Comparison of ENCODE assay signal across 9 cellular contexts in genomic region chr3:172156309-172156998, GRCh38.
DNase-seq lines count a peak whose midpoint lies in the region; ATAC-seq lines count a peak whose summit lies in the region.
"Had no signal": no experiment of that assay in that cellular context is flagged by ENCODE, and none has a peak within 500 bp of the region (broad histone marks: within the 10 kb centered on the region; RNA-seq: fewer than 3 reads in every experiment).

No MANE protein-coding gene starts in this region.

- no peak for ATAC-seq in stimulated activated effector memory CD8-positive, alpha-beta T cell treated with anti-CD3 and anti-CD28 coated beads, Interleukin-12 subunit alpha, Interleukin-12 subunit beta, amount 100 ng/mL, for 72 hours
- ATAC-seq: heart left ventricle had no signal

- 0 out of 2 replicates have a peak overlapping the region, but pooled peaks have one; percentile 1 for H3K4me3 ChIP-seq in SK-N-MC
- H3K4me3 ChIP-seq in CD8-positive, alpha-beta memory T cell (ENCODE audit: low read length) = no peak overlapping the region
- H3K4me3 ChIP-seq: heart left ventricle had no signal

- H3K4me3 Mint-ChIP-seq in stimulated activated effector memory CD8-positive, alpha-beta T cell treated with anti-CD3 and anti-CD28 coated beads, Interleukin-12 subunit alpha, Interleukin-12 subunit beta, amount 100 ng/mL, for 72 hours = no peak overlapping the region
- no peak overlapping the region for H3K4me3 Mint-ChIP-seq in CD8-positive, alpha-beta memory T cell
- H3K4me3 Mint-ChIP-seq in activated T-cell treated with anti-CD3 and anti-CD28 coated beads, Interleukin-2, amount 50 U/mL, for 24 hours = no peak overlapping the region

- no peak overlapping the region for H3K9ac ChIP-seq in SK-N-MC (ENCODE audit: insufficient read length)

- peak overlapping the region; percentile 76 for H3K27ac ChIP-seq in SK-N-MC
- no peak overlapping the region for H3K27ac ChIP-seq in CD8-positive, alpha-beta memory T cell (ENCODE audit: low read depth, low read length)

- peaks cover 6% of the 10 kb centered on the region for H3K36me3 Mint-ChIP-seq in stimulated activated effector memory CD8-positive, alpha-beta T cell treated with anti-CD3 and anti-CD28 coated beads, Interleukin-12 subunit alpha, Interleukin-12 subunit beta, amount 100 ng/mL, for 72 hours
- H3K36me3 Mint-ChIP-seq in CD8-positive, alpha-beta memory T cell = peaks cover 0 to 7% (median 5%) of the 10 kb centered on the region in 3 donors
- H3K36me3 Mint-ChIP-seq in activated T-cell treated with anti-CD3 and anti-CD28 coated beads, Interleukin-2, amount 50 U/mL, for 24 hours (ENCODE audit: low read depth) = no peaks in the 10 kb centered on the region

- H3K9me3 Mint-ChIP-seq in stimulated activated effector memory CD8-positive, alpha-beta T cell treated with anti-CD3 and anti-CD28 coated beads, Interleukin-12 subunit alpha, Interleukin-12 subunit beta, amount 100 ng/mL, for 72 hours = no peaks in the 10 kb centered on the region
- no peaks in the 10 kb centered on the region for H3K9me3 Mint-ChIP-seq in CD8-positive, alpha-beta memory T cell
- no peaks in the 10 kb centered on the region for H3K9me3 Mint-ChIP-seq in activated T-cell treated with anti-CD3 and anti-CD28 coated beads, Interleukin-2, amount 50 U/mL, for 24 hours

- DNase-seq in HT-29 (ENCODE audit: low spot score) (peak; percentile 65), SK-N-MC (ENCODE audit: low read depth, low spot score) (no peak), iPS-NIHi11 (ENCODE audit: low spot score) (peak; percentile 60)
- DNase-seq in stimulated activated effector memory CD8-positive, alpha-beta T cell treated with anti-CD3 and anti-CD28 coated beads, Interleukin-12 subunit alpha, Interleukin-12 subunit beta, amount 100 ng/mL, for 72 hours (ENCODE audit: low spot score in 2 of 2) = no peak
- DNase-seq in CD8-positive, alpha-beta memory T cell = no peak
- no peak for DNase-seq in activated CD4-positive, alpha-beta T cell treated with anti-CD3 and anti-CD28 coated beads, Interleukin-2, amount 50 U/mL, for 1 hour
- no peak for DNase-seq in activated T-cell treated with anti-CD3 and anti-CD28 coated beads, Interleukin-2, amount 50 U/mL, for 24 hours
- DNase-seq: activated CD4-positive, CD25-positive, alpha-beta regulatory T cell treated with anti-CD3 and anti-CD28 coated beads, Interleukin-2, amount 50 U/mL, for 72 hours had no signal

- H3K27ac Mint-ChIP-seq in stimulated activated effector memory CD8-positive, alpha-beta T cell treated with anti-CD3 and anti-CD28 coated beads, Interleukin-12 subunit alpha, Interleukin-12 subunit beta, amount 100 ng/mL, for 72 hours = peak overlapping the region; percentile 51
- H3K27ac Mint-ChIP-seq in CD8-positive, alpha-beta memory T cell = no peak overlapping the region
- H3K27ac Mint-ChIP-seq in activated T-cell treated with anti-CD3 and anti-CD28 coated beads, Interleukin-2, amount 50 U/mL, for 24 hours = no peak overlapping the region

- no peaks in the 10 kb centered on the region for H3K9me3 ChIP-seq in SK-N-MC (ENCODE audit: low read depth, low read length)
- no peaks in the 10 kb centered on the region for H3K9me3 ChIP-seq in CD8-positive, alpha-beta memory T cell (ENCODE audit: low read length)

- CTCF ChIA-PET in CD8-positive, alpha-beta memory T cell (lab: Charles Lee) = no interaction called here

- POLR2A ChIA-PET in CD8-positive, alpha-beta memory T cell (lab: Charles Lee) = interaction anchor here (0.6 kb wide), 1 partner anchor 385 kb away, joined by 6 read pairs; no protein-coding TSS in a partner anchor

- H3K4me1 Mint-ChIP-seq in stimulated activated effector memory CD8-positive, alpha-beta T cell treated with anti-CD3 and anti-CD28 coated beads, Interleukin-12 subunit alpha, Interleukin-12 subunit beta, amount 100 ng/mL, for 72 hours = peaks cover 50% of the 10 kb centered on the region
- H3K4me1 Mint-ChIP-seq in CD8-positive, alpha-beta memory T cell = peaks cover 30 to 39% (median 31%) of the 10 kb centered on the region in 3 donors
- H3K4me1 Mint-ChIP-seq in activated T-cell treated with anti-CD3 and anti-CD28 coated beads, Interleukin-2, amount 50 U/mL, for 24 hours (ENCODE audit: low read depth) = peaks cover 40% of the 10 kb centered on the region

- no peaks in the 10 kb centered on the region for H3K27me3 ChIP-seq in CD8-positive, alpha-beta memory T cell (ENCODE audit: insufficient read depth, low read length, poor library complexity, severe bottlenecking)
- H3K27me3 ChIP-seq: heart left ventricle had no signal

- no peaks in the 10 kb centered on the region for H3K36me3 ChIP-seq in SK-N-MC (ENCODE audit: insufficient read depth, low read length)
- no peaks in the 10 kb centered on the region for H3K36me3 ChIP-seq in CD8-positive, alpha-beta memory T cell (ENCODE audit: insufficient read depth, low read length)

- peaks cover 18% of the 10 kb centered on the region for H3K4me1 ChIP-seq in CD8-positive, alpha-beta memory T cell (ENCODE audit: insufficient read depth, low read length)

- no peaks in the 10 kb centered on the region for H3K27me3 Mint-ChIP-seq in CD8-positive, alpha-beta memory T cell
- H3K27me3 Mint-ChIP-seq in activated T-cell treated with anti-CD3 and anti-CD28 coated beads, Interleukin-2, amount 50 U/mL, for 24 hours = no peaks in the 10 kb centered on the region

Comparison
In these comparisons a context has a peak if more than half of its experiments do, and no peak if none do; other contexts are left out.
1. DNase-seq: peak in HT-29 (single experiment) and iPS-NIHi11 (single experiment); none in SK-N-MC (single experiment), stimulated activated effector memory CD8-positive, alpha-beta T cell treated with anti-CD3 and anti-CD28 coated beads, Interleukin-12 subunit alpha, Interleukin-12 subunit beta, amount 100 ng/mL, for 72 hours (0 of 2), CD8-positive, alpha-beta memory T cell (0 of 5), activated CD4-positive, alpha-beta T cell treated with anti-CD3 and anti-CD28 coated beads, Interleukin-2, amount 50 U/mL, for 1 hour (single experiment) and activated T-cell treated with anti-CD3 and anti-CD28 coated beads, Interleukin-2, amount 50 U/mL, for 24 hours (single experiment).